Comparison of ENCODE assay signal across 10 cellular contexts in the genomic region with DNA sequence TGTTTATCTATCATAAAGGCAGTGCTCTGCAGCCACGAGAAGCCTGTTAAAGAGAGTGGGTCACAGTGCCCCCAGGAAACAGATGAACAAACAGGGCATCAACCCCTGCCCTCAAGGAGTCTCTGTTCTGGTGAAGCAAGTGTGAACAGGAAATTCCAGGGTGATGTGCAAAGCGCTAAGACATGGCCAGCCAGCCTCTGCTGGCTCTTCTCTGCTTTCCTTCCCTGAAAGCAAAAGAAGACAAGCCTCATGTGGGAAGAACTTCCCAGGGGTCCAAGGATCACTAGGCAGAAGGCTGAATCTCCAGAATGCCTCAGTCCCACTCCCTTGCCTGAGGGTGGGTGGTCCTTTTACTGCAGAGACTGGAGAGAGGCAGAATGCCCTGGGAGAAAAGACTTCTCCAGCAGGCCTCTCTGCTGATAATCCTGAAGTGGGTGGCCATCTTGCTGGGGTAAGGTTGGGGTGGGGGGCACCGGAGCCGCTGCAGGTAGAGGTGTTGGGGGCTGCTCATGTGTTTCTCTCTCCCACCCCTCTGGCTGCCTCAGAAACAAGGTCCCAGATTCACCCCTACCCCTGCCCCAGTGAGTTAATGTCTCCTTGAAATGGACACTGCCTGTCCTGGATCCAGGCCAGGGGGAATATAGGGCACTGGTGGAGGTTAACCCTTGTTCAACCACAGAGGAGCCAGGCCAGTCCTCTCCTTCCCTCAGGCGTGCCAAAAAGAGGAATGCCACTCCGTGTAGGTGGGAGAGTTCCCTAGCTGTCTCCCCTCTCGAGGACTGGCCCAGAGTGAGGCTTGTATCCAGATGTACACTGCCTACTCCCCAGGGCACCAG. TPM values are rescaled to one million over a fixed set of nuclear protein-coding genes. Genes with fewer than 3 reads are reported as not detected.
DNase-seq lines count a peak whose midpoint lies in the region; ATAC-seq and TF ChIP-seq lines count a peak whose summit lies in the region.
"Had no signal": no experiment of that assay in that cellular context is flagged by ENCODE, and none has a peak within 500 bp of the region (broad histone marks: within the 10 kb centered on the region; RNA-seq: fewer than 3 reads in every experiment).

No MANE protein-coding gene starts in this region.

- H3K27me3 ChIP-seq in breast epithelium: no peaks in the 10 kb centered on the region
- no peaks in the 10 kb centered on the region for H3K27me3 ChIP-seq in tibial nerve

- no peaks in the 10 kb centered on the region for H3K9me3 Mint-ChIP-seq in MCF 10A (ENCODE audit: unreplicated experiment)

- H3K4me3 ChIP-seq in breast epithelium: no peak overlapping the region
- no peak overlapping the region for H3K4me3 ChIP-seq in tibial nerve

- H3K27me3 Mint-ChIP-seq in MCF 10A (ENCODE audit: insufficient read depth, unreplicated experiment): no peaks in the 10 kb centered on the region
- H3K27me3 Mint-ChIP-seq in T-helper 17 cell: no peaks in the 10 kb centered on the region

- H3K27ac ChIP-seq in breast epithelium: peak overlapping the region in 1 of 2 donors; percentile 52
- peak overlapping the region in 3 of 4 donors; percentile 47 to 80 (median 73) for H3K27ac ChIP-seq in tibial nerve

- DNase-seq in MCF 10A (ENCODE audit: unreplicated experiment): no peak
- no peak for DNase-seq in breast epithelium (ENCODE audit: low spot score in 2 of 2)
- no peak for DNase-seq in T-helper 17 cell
- peak; percentile 2 for DNase-seq in globus pallidus (ENCODE audit: low spot score)
- no peak for DNase-seq in tibial nerve (ENCODE audit: low spot score in 2 of 2)
- DNase-seq in AG08396 (ENCODE audit: low spot score): no peak
- DNase-seq in GF-D8 (lab: John Stamatoyannopoulos, UW): no peak
- DNase-seq in stimulated activated naive CD8-positive, alpha-beta T cell treated with anti-CD3 and anti-CD28 coated beads, Interleukin-15, Interleukin-2, amounts not matched to agents 100 U/mL and 50 U/mL, for 24 hours: no peak
- DNase-seq: GDM1, NCI-H524 treated with DMSO at 0.1 percent for 48 hours had no signal

- intact Hi-C loops in MCF 10A (cut with micrococcal nuclease) (no loop called here), breast epithelium (cut with DNase I; ENCODE audit: low total_unique reads) (no loop called here)

- H3K36me3 Mint-ChIP-seq in MCF 10A (ENCODE audit: insufficient read depth, unreplicated experiment): peaks cover 2% of the 10 kb centered on the region
- no peaks in the 10 kb centered on the region for H3K36me3 Mint-ChIP-seq in T-helper 17 cell (ENCODE audit: low read depth)

- CTCF ChIA-PET in MCF 10A (lab: Yijun Ruan, JAX): interaction anchor here (1.2 to 5.0 kb wide), 4 partner anchors 12 to 24 kb away, joined by 3 to 57 read pairs (median 4); partner anchors contain the start of genes ABHD15 and TP53I13

- H3K9me3 ChIP-seq in breast epithelium: no peaks in the 10 kb centered on the region
- H3K9me3 ChIP-seq in T-helper 17 cell (ENCODE audit: control insufficient read depth, low read length, poor library complexity, severe bottlenecking): no peaks in the 10 kb centered on the region
- H3K9me3 ChIP-seq in tibial nerve: no peaks in the 10 kb centered on the region

- H3K27ac Mint-ChIP-seq in MCF 10A (ENCODE audit: low read depth, unreplicated experiment) (no peak overlapping the region), T-helper 17 cell (no peak overlapping the region)

- 55 to 67% methylated on average over 6 to 7 of the region's 7 CpGs for WGBS in tibial nerve, 2 donors

- no peak for TF ChIP-seq EP300 in tibial nerve (IDR thresholded peaks at IDR 0.05)

- TF ChIP-seq POLR2A in breast epithelium (IDR thresholded peaks at IDR 0.05) (no peak), tibial nerve (IDR thresholded peaks at IDR 0.05) (no peak)

- peaks cover 7 to 24% of the 10 kb centered on the region in 2 donors for H3K4me1 ChIP-seq in breast epithelium
- H3K4me1 ChIP-seq in tibial nerve: peaks cover 0 to 75% (median 49%) of the 10 kb centered on the region in 4 donors

- no TSS peak for BruUV-seq in MCF 10A (replicated peaks; lab: Mats Ljungman, UMichigan)

- H3K4me3 Mint-ChIP-seq in MCF 10A (ENCODE audit: unreplicated experiment) (peak overlapping the region; percentile 82), T-helper 17 cell (peak overlapping the region; percentile 75)

- peaks cover 4% of the 10 kb centered on the region for H3K4me1 Mint-ChIP-seq in MCF 10A (ENCODE audit: insufficient read depth, unreplicated experiment)
- H3K4me1 Mint-ChIP-seq in T-helper 17 cell: peaks cover 19% of the 10 kb centered on the region

- TF ChIP-seq CTCF in MCF 10A (IDR thresholded peaks at IDR 0.05; ENCODE audit: unreplicated experiment): no peak
- no peak for TF ChIP-seq CTCF in breast epithelium (IDR thresholded peaks at IDR 0.05)
- TF ChIP-seq CTCF in tibial nerve (IDR thresholded peaks at IDR 0.05): no peak

- POLR2A ChIA-PET in MCF 10A (lab: Yijun Ruan, JAX): interaction anchor here (1.2 to 4.8 kb wide), 3 partner anchors 14 to 45 kb away, joined by 6 to 32 read pairs (median 11); no protein-coding TSS in a partner anchor

- H3K36me3 ChIP-seq in breast epithelium (no peaks in the 10 kb centered on the region), tibial nerve (no peaks in the 10 kb centered on the region)

- no peak for ATAC-seq in T-helper 17 cell
- ATAC-seq in stimulated activated naive CD8-positive, alpha-beta T cell treated with anti-CD3 and anti-CD28 coated beads, Interleukin-15, Interleukin-2, amounts not matched to agents 100 U/mL and 50 U/mL, for 24 hours: no peak

RNA-seq across cellular contexts. Expression of gene ANKRD13B, which starts 2.4 kb away (rescaled TPM):
- 14.4 and 17.9 TPM in 2 replicates for total RNA-seq in MCF 10A (2022)
- total RNA-seq in breast epithelium: 10 to 100 TPM in 1 of 3 donors, 1 to 10 TPM in 2; 8.5 to 13.0 (median 9.2) TPM
- 1 to 10 TPM; 5.9 to 7.9 TPM for total RNA-seq in T-helper 17 cell
- total RNA-seq in tibial nerve: 10 to 100 TPM; 19.0 to 50.1 (median 26.4) TPM

RNA-seq across cellular contexts. Expression of gene GIT1, which starts 5.9 kb away (rescaled TPM):
- 49.0 and 52.6 TPM in 2 replicates for total RNA-seq in MCF 10A (2022)
- 10 to 100 TPM; 28.5 to 41.3 (median 31.2) TPM for total RNA-seq in breast epithelium
- total RNA-seq in T-helper 17 cell: 10 to 100 TPM; 45.4 to 48.3 TPM
- total RNA-seq in tibial nerve: 100 to 1,000 TPM in 1 of 4 donors, 10 to 100 TPM in 3; 51.3 to 100 (median 89.7) TPM

RNA-seq across cellular contexts. Expression of gene TP53I13, which starts 26.8 kb away (rescaled TPM):
- 29.6 and 34.5 TPM in 2 replicates for total RNA-seq in MCF 10A (2022)
- total RNA-seq in breast epithelium: 100 to 1,000 TPM in 1 of 3 donors, 10 to 100 TPM in 2; 34.1 to 114 (median 56.0) TPM
- 10 to 100 TPM; 92.2 to 98.6 TPM for total RNA-seq in T-helper 17 cell
- total RNA-seq in tibial nerve: 100 to 1,000 TPM; 119 to 188 (median 152) TPM

RNA-seq across cellular contexts. Expression of gene CORO6, which starts 27.4 kb away (rescaled TPM):
- total RNA-seq in MCF 10A (2022): 1.4 and 1.6 TPM in 2 replicates
- 10 to 100 TPM in 2 of 3 donors, 1 to 10 TPM in 1; 6.6 to 21.3 (median 16.8) TPM for total RNA-seq in breast epithelium
- total RNA-seq in T-helper 17 cell: 1 to 10 TPM; 1.7 to 2.6 TPM
- total RNA-seq in tibial nerve: 100 to 1,000 TPM in 2 of 4 donors, 10 to 100 TPM in 2; 34.5 to 139 (median 83.1) TPM

RNA-seq across cellular contexts. Expression of gene ABHD15, which starts 28.5 kb away (rescaled TPM):
- 2.8 and 4.9 TPM in 2 replicates for total RNA-seq in MCF 10A (2022)
- 10 to 100 TPM in 1 of 3 donors, 1 to 10 TPM in 2; 7.9 to 29.3 (median 9.8) TPM for total RNA-seq in breast epithelium
- total RNA-seq in T-helper 17 cell: 10 to 100 TPM; 14.2 to 15.6 TPM
- total RNA-seq in tibial nerve: 10 to 100 TPM; 25.7 to 32.7 (median 30.3) TPM
